ENCODE assay signal across 31 cellular contexts in genomic region chr16:29256501-29256981, GRCh38.
DNase-seq lines count a peak whose midpoint lies in the region; ATAC-seq and TF ChIP-seq lines count a peak whose summit lies in the region.
"Had no signal": no experiment of that assay in that cellular context is flagged by ENCODE, and none has a peak within 500 bp of the region (broad histone marks: within the 10 kb centered on the region; RNA-seq: fewer than 3 reads in every experiment).

No MANE protein-coding gene starts in this region.

- ATAC-seq in GM23338 = no peak
- no peak for ATAC-seq in CD4-positive, alpha-beta T cell (ENCODE audit: poor library complexity)
- ATAC-seq: activated naive CD4-positive, alpha-beta T cell treated with anti-CD3 and anti-CD28 coated beads, Interleukin-2, amount 50 U/mL, for 72 hours had no signal

- DNase-seq in GM23338 (ENCODE audit: low spot score) = peak; percentile 37
- peak; percentile 33 for DNase-seq in SK-N-DZ (ENCODE audit: low spot score)
- DNase-seq in left kidney (ENCODE audit: low read depth, low spot score) = peak; percentile 30
- DNase-seq in sigmoid colon = peak; percentile 47
- no peak for DNase-seq in CD4-positive, alpha-beta T cell
- no peak for DNase-seq in NCI-H524 treated with DMSO at 0.1 percent for 48 hours (lab: John Stamatoyannopoulos, UW)
- DNase-seq in GM10266 (ENCODE audit: extremely low spot score) = no peak
- DNase-seq: activated CD4-positive, alpha-beta T cell treated with anti-CD3 and anti-CD28 coated beads for 48 hours; activated CD8-positive, alpha-beta memory T cell treated with anti-CD3 and anti-CD28 coated beads for 24 hours; activated T-cell treated with anti-CD3 and anti-CD28 coated beads for 4 hours; brain microvascular endothelial cell; DMS79; GF-D8; GOT3; KBM-7; left colon; NCI-H1105; NCI-H1930; NCI-H226; NCI-H774; stimulated activated CD4-positive, alpha-beta T cell treated with anti-CD3 and anti-CD28 coated beads, Interleukin-4, amount 100 ng/mL, for 24 hours; T1000 had no signal

- H3K79me2 ChIP-seq in GM23338 (replicated peaks; ENCODE audit: insufficient read depth) = no peaks in the 10 kb centered on the region

- no peak overlapping the region for H2AFZ ChIP-seq in GM23338

- TF ChIP-seq CTCF in GM23338 (conservative IDR thresholded peaks at IDR 0.05; ENCODE audit: low read depth in 2 of 2) (no peak), sigmoid colon (IDR thresholded peaks at IDR 0.05) (no peak), GM10266 (IDR thresholded peaks at IDR 0.05; ENCODE audit: control insufficient read depth, insufficient read depth, low read depth, missing control alignments) (no peak)
- no peak for TF ChIP-seq CTCF in CD4-positive, alpha-beta T cell (IDR thresholded peaks at IDR 0.05)

- no peak overlapping the region for H3K4me2 ChIP-seq in GM23338

- H3K36me3 ChIP-seq in GM23338 (ENCODE audit: insufficient read depth) (no peaks in the 10 kb centered on the region), sigmoid colon (peaks cover 0 to 3% (median 0%) of the 10 kb centered on the region in 4 donors)
- H3K36me3 ChIP-seq: brain microvascular endothelial cell, prostate gland, SJSA1, tibial nerve had no signal

- H3K4me1 ChIP-seq in GM23338 (ENCODE audit: insufficient read depth) (no peaks in the 10 kb centered on the region), sigmoid colon (no peaks in the 10 kb centered on the region)
- H3K4me1 ChIP-seq: Caco-2, prostate gland had no signal

- H3K27me3 ChIP-seq in GM23338 (ENCODE audit: insufficient read depth) (no peaks in the 10 kb centered on the region), sigmoid colon (no peaks in the 10 kb centered on the region)
- H3K27me3 ChIP-seq in CD4-positive, alpha-beta T cell (ENCODE audit: control insufficient read depth, insufficient read depth, low read length) = no peaks in the 10 kb centered on the region
- H3K27me3 ChIP-seq: brain microvascular endothelial cell, neutrophil, SJSA1, tibial nerve had no signal

- intact Hi-C loops in sigmoid colon (cut with DNase I) = no loop called here
- intact Hi-C loops in CD4-positive, alpha-beta T cell (cut with DNase I, micrococcal nuclease) = loop anchor here in 1 of 2 experiments (10.0 kb wide), 1 partner anchor 142 kb away; no protein-coding TSS in a partner anchor

- no peaks in the 10 kb centered on the region for H4K20me1 ChIP-seq in GM23338 (replicated peaks; ENCODE audit: insufficient read depth)

- WGBS in sigmoid colon, 2 donors = 85 to 93% methylated on average over 27 of the region's 27 CpGs

- TF ChIP-seq POLR2A in sigmoid colon (IDR thresholded peaks at IDR 0.05) = no peak

- H3F3A ChIP-seq in GM23338 (replicated peaks; ENCODE audit: low read depth) = 0 out of 2 replicates have a peak, but pooled peaks cover 3% of the 10 kb centered on the region

- no peaks in the 10 kb centered on the region for H3K36me3 Mint-ChIP-seq in GM23338 (ENCODE audit: low read depth)
- H3K36me3 Mint-ChIP-seq in CD4-positive, alpha-beta T cell (ENCODE audit: low read depth) = no peaks in the 10 kb centered on the region

- H3K27me3 Mint-ChIP-seq in GM23338 (ENCODE audit: insufficient read depth, low read depth, poor library complexity) = no peaks in the 10 kb centered on the region
- H3K27me3 Mint-ChIP-seq in CD4-positive, alpha-beta T cell = no peaks in the 10 kb centered on the region

- no peak for TF ChIP-seq EP300 in sigmoid colon (IDR thresholded peaks at IDR 0.05)

- H3K4me3 Mint-ChIP-seq in GM23338 = no peak overlapping the region
- no peak overlapping the region for H3K4me3 Mint-ChIP-seq in CD4-positive, alpha-beta T cell

- POLR2A ChIA-PET in CD4-positive, alpha-beta T cell (lab: Charles Lee) = no interaction called here

- H3K27ac Mint-ChIP-seq in GM23338 = peak overlapping the region; percentile 75; the same call in 1 of the 2 replicates
- no peak overlapping the region for H3K27ac Mint-ChIP-seq in CD4-positive, alpha-beta T cell
- H3K27ac Mint-ChIP-seq: activated naive CD4-positive, alpha-beta T cell treated with anti-CD3 and anti-CD28 coated beads, Interleukin-2, amount 50 U/mL, for 72 hours; activated T-helper 2 cell treated with anti-CD3 and anti-CD28 coated beads, Interferon-gamma antibody, Interleukin-2, Interleukin-4, amounts not matched to agents 10 μg/mL and 5 μg/mL and 100 μg/mL, durations not matched to agents 14 hours and 24 hours and 36 hours had no signal

- H3K4me1 Mint-ChIP-seq in GM23338 = peaks cover 10% of the 10 kb centered on the region; the same call in 2 of the 3 replicates
- H3K4me1 Mint-ChIP-seq in CD4-positive, alpha-beta T cell (ENCODE audit: low read depth) = peaks cover 21% of the 10 kb centered on the region

- CTCF ChIA-PET in CD4-positive, alpha-beta T cell (lab: Charles Lee) = no interaction called here

- H3K9me3 Mint-ChIP-seq in GM23338 = no peaks in the 10 kb centered on the region
- no peaks in the 10 kb centered on the region for H3K9me3 Mint-ChIP-seq in CD4-positive, alpha-beta T cell
- H3K9me3 Mint-ChIP-seq: activated naive CD4-positive, alpha-beta T cell treated with anti-CD3 and anti-CD28 coated beads, Interleukin-2, amount 50 U/mL, for 72 hours; activated T-helper 2 cell treated with anti-CD3 and anti-CD28 coated beads, Interferon-gamma antibody, Interleukin-2, Interleukin-4, amounts not matched to agents 10 μg/mL and 5 μg/mL and 100 μg/mL, durations not matched to agents 14 hours and 24 hours and 36 hours had no signal

- no peaks in the 10 kb centered on the region for H3K9me2 ChIP-seq in GM23338 (ENCODE audit: insufficient read depth)

- H3K27ac ChIP-seq in GM23338 (ENCODE audit: low read depth) (no peak overlapping the region), sigmoid colon (no peak overlapping the region)
- no peak overlapping the region for H3K27ac ChIP-seq in CD4-positive, alpha-beta T cell (ENCODE audit: low read depth, low read length)
- H3K27ac ChIP-seq: brain microvascular endothelial cell, C4-2B, neutrophil, prostate gland, SJSA1, tibial nerve, VCaP had no signal

- H3K4me3 ChIP-seq in GM23338 = no peak overlapping the region
- H3K4me3 ChIP-seq in sigmoid colon = no peak overlapping the region
- H3K4me3 ChIP-seq: prostate gland, SJSA1, tibial nerve had no signal

- H3K9me3 ChIP-seq in sigmoid colon = no peaks in the 10 kb centered on the region
- H3K9me3 ChIP-seq in CD4-positive, alpha-beta T cell (ENCODE audit: control insufficient read depth, low read length) = no peaks in the 10 kb centered on the region
- H3K9me3 ChIP-seq: Caco-2, neutrophil, prostate gland, SJSA1, tibial nerve had no signal

TF ChIP-seq in GM23338, 12 proteins besides CTCF, POLR2A, EP300 and RAD21 (continues in another document):
- TF ChIP-seq STAT1 (IDR thresholded peaks at IDR 0.05; ENCODE audit: unreplicated experiment) (no peak), ZNF331 (CRISPR knock-in tag; IDR thresholded peaks at IDR 0.05; ENCODE audit: low read depth) (no peak), EZH2 (IDR thresholded peaks at IDR 0.05; ENCODE audit: low read depth, unreplicated experiment) (no peak), REST (IDR thresholded peaks at IDR 0.05; ENCODE audit: unreplicated experiment) (no peak)

Comparison
In these comparisons a context has a peak if more than half of its experiments do, and no peak if none do; other contexts are left out.
1. DNase-seq: peak in GM23338 (single experiment), SK-N-DZ (single experiment), left kidney (single experiment) and sigmoid colon (single experiment); none in CD4-positive, alpha-beta T cell (0 of 10), NCI-H524 treated with DMSO at 0.1 percent for 48 hours (single experiment) and GM10266 (single experiment).